1 cellular context compared by ENCODE assay signal in genomic region chr18:74282359-74283254, GRCh38.
TF ChIP-seq lines count a peak whose summit lies in the region.

No MANE protein-coding gene starts in this region.

TF ChIP-seq in HepG2, 621 proteins besides CTCF, POLR2A, EP300 and RAD21 (continued from another document and continues in another):
- TF ChIP-seq ZNF230 (CRISPR knock-in tag; IDR thresholded peaks at IDR 0.05): 0 out of 2 replicates have a peak, but pooled peaks have one; percentile 67
- TF ChIP-seq ZSCAN20 (CRISPR knock-in tag; IDR thresholded peaks at IDR 0.05; ENCODE audit: borderline replicate concordance): 0 out of 2 replicates have a peak, but pooled peaks have one; percentile 55
- TF ChIP-seq BCL6 (CRISPR knock-in tag; IDR thresholded peaks at IDR 0.05): 0 out of 2 replicates have a peak, but pooled peaks have one; percentile 4
- 0 out of 2 replicates have a peak, but pooled peaks have one; percentile 49 for TF ChIP-seq ZSCAN29 (CRISPR knock-in tag; conservative IDR thresholded peaks at IDR 0.05)
- no peak; the same call in 1 of the 2 replicates for TF ChIP-seq UBTF (CRISPR knock-in tag; IDR thresholded peaks at IDR 0.05)
- 0 out of 2 replicates have a peak, but pooled peaks have one; percentile 45 for TF ChIP-seq ZNF761 (CRISPR knock-in tag; conservative IDR thresholded peaks at IDR 0.05)
- TF ChIP-seq SOX13 (IDR thresholded peaks at IDR 0.05): no peak
- peak in 1 of 2 experiments; percentile 65; a peak in 2 of 4 replicates for TF ChIP-seq SOX13 (CRISPR knock-in tag; conservative IDR thresholded peaks at IDR 0.05 in 1 of 2, IDR thresholded peaks at IDR 0.05 in 1 of 2)
- TF ChIP-seq ZNF570 (CRISPR knock-in tag; IDR thresholded peaks at IDR 0.05; ENCODE audit: borderline replicate concordance): no peak
- TF ChIP-seq TBX2 (CRISPR knock-in tag; IDR thresholded peaks at IDR 0.05; ENCODE audit: borderline replicate concordance): 0 out of 2 replicates have a peak, but pooled peaks have one; percentile 12
- TF ChIP-seq KLF16 (CRISPR knock-in tag; IDR thresholded peaks at IDR 0.05): no peak; a peak in 1 of 4 replicates
- TF ChIP-seq BRD4 (CRISPR knock-in tag; IDR thresholded peaks at IDR 0.05): peak; percentile 71; the same call in 1 of the 2 replicates
- 0 out of 2 replicates have a peak, but pooled peaks have one; percentile 43 for TF ChIP-seq MEIS2 (CRISPR knock-in tag; IDR thresholded peaks at IDR 0.05)
- TF ChIP-seq ZNF136 (CRISPR knock-in tag; IDR thresholded peaks at IDR 0.05; ENCODE audit: low read depth): no peak
- peak; percentile 95 for TF ChIP-seq ZNF687 (CRISPR knock-in tag; IDR thresholded peaks at IDR 0.05)
- no peak for TF ChIP-seq TAF15 (IDR thresholded peaks at IDR 0.05; ENCODE audit: low read depth, low read length, poor library complexity, severe bottlenecking)
- TF ChIP-seq ZNF142 (CRISPR knock-in tag; IDR thresholded peaks at IDR 0.05): peak; percentile 63; the same call in 1 of the 2 replicates
- peak; percentile 33 for TF ChIP-seq FOXA3 (CRISPR knock-in tag; IDR thresholded peaks at IDR 0.05)
- TF ChIP-seq BRF2 (CRISPR knock-in tag; IDR thresholded peaks at IDR 0.05): no peak
- TF ChIP-seq KLF6 (CRISPR knock-in tag; IDR thresholded peaks at IDR 0.05): no peak
- TF ChIP-seq SUZ12 (IDR thresholded peaks at IDR 0.05; ENCODE audit: low read depth, low read length): no peak
- no peak for TF ChIP-seq ZFP41 (CRISPR knock-in tag; IDR thresholded peaks at IDR 0.05; ENCODE audit: borderline replicate concordance)
- 0 out of 2 replicates have a peak, but pooled peaks have one; percentile 56 for TF ChIP-seq ZNF782 (CRISPR knock-in tag; IDR thresholded peaks at IDR 0.05; ENCODE audit: borderline replicate concordance)
- 0 out of 2 replicates have a peak, but pooled peaks have one; percentile 53 for TF ChIP-seq HOXD1 (CRISPR knock-in tag; IDR thresholded peaks at IDR 0.05)
- peak; percentile 76; the same call in 1 of the 2 replicates for TF ChIP-seq ETV5 (CRISPR knock-in tag; IDR thresholded peaks at IDR 0.05; ENCODE audit: borderline replicate concordance)
- no peak for TF ChIP-seq FOXA1 (IDR thresholded peaks at IDR 0.05)
- peak; percentile 50 for TF ChIP-seq FOXA1 (CRISPR knock-in tag; IDR thresholded peaks at IDR 0.05)
- TF ChIP-seq ZFP37 (CRISPR knock-in tag; IDR thresholded peaks at IDR 0.05; ENCODE audit: borderline replicate concordance): no peak
- peak; percentile 44; the same call in 1 of the 2 replicates for TF ChIP-seq MTA1 (CRISPR knock-in tag; IDR thresholded peaks at IDR 0.05; ENCODE audit: borderline replicate concordance)
- TF ChIP-seq DMTF1 (CRISPR knock-in tag; IDR thresholded peaks at IDR 0.05): no peak
- 0 out of 2 replicates have a peak, but pooled peaks have one; percentile 19 for TF ChIP-seq ZNF280B (CRISPR knock-in tag; IDR thresholded peaks at IDR 0.05; ENCODE audit: borderline replicate concordance)
- no peak for TF ChIP-seq ZNF547 (CRISPR knock-in tag; IDR thresholded peaks at IDR 0.05)
- TF ChIP-seq ZNF784 (CRISPR knock-in tag; IDR thresholded peaks at IDR 0.05; ENCODE audit: borderline replicate concordance): no peak
- no peak for TF ChIP-seq ARNT (IDR thresholded peaks at IDR 0.05)
- 0 out of 2 replicates have a peak, but pooled peaks have one; percentile 10 for TF ChIP-seq MLX (CRISPR knock-in tag; IDR thresholded peaks at IDR 0.05)
- peak; percentile 57; the same call in 1 of the 2 replicates for TF ChIP-seq FOXJ3 (CRISPR knock-in tag; IDR thresholded peaks at IDR 0.05; ENCODE audit: borderline replicate concordance)
- 0 out of 2 replicates have a peak, but pooled peaks have one; percentile 26 for TF ChIP-seq ELF1 (CRISPR knock-in tag; IDR thresholded peaks at IDR 0.05)
- TF ChIP-seq BORCS8-MEF2B (CRISPR knock-in tag; IDR thresholded peaks at IDR 0.05): no peak
